ENCODE assay signal across 8 cellular contexts in genomic region chr1:1540817-1541628, GRCh38. TPM values are rescaled to one million over a fixed set of nuclear protein-coding genes. Genes with fewer than 3 reads are reported as not detected.
DNase-seq lines count a peak whose midpoint lies in the region; ATAC-seq and TF ChIP-seq lines count a peak whose summit lies in the region.

No MANE protein-coding gene starts in this region.

- H3K9me3 Mint-ChIP-seq in activated naive CD4-positive, alpha-beta T cell treated with anti-CD3 and anti-CD28 coated beads for 36 hours, result no peaks in the 10 kb centered on the region

- no peak for TF ChIP-seq CTCF in esophagus muscularis mucosa (IDR thresholded peaks at IDR 0.05)
- TF ChIP-seq CTCF in upper lobe of left lung (IDR thresholded peaks at IDR 0.05), result no peak

- H3K4me3 Mint-ChIP-seq in activated naive CD4-positive, alpha-beta T cell treated with anti-CD3 and anti-CD28 coated beads for 36 hours, result peak overlapping the region; percentile 27

- H3K9me3 ChIP-seq in esophagus muscularis mucosa (no peaks in the 10 kb centered on the region), muscle layer of colon (ENCODE audit: low read length) (no peaks in the 10 kb centered on the region), upper lobe of left lung (no peaks in the 10 kb centered on the region)

- no peaks in the 10 kb centered on the region for H3K27me3 ChIP-seq in esophagus muscularis mucosa
- H3K27me3 ChIP-seq in muscle layer of colon (ENCODE audit: control insufficient read depth in 1 of 2, insufficient read depth in 2 of 2, low read length in 2 of 2), result no peaks in the 10 kb centered on the region
- no peaks in the 10 kb centered on the region for H3K27me3 ChIP-seq in upper lobe of left lung

- intact Hi-C loops in activated naive CD4-positive, alpha-beta T cell treated with anti-CD3 and anti-CD28 coated beads for 36 hours (cut with micrococcal nuclease), result no loop called here
- intact Hi-C loops in esophagus muscularis mucosa (cut with DNase I), result no loop called here

- no peaks in the 10 kb centered on the region for H3K27me3 Mint-ChIP-seq in activated naive CD4-positive, alpha-beta T cell treated with anti-CD3 and anti-CD28 coated beads for 36 hours (ENCODE audit: low read depth)

- no peak overlapping the region for H3K27ac Mint-ChIP-seq in activated naive CD4-positive, alpha-beta T cell treated with anti-CD3 and anti-CD28 coated beads for 36 hours

- 81% methylated on average over 10 of the region's 53 CpGs for WGBS in esophagus muscularis mucosa
- 45 to 61% methylated on average over 20 to 29 of the region's 53 CpGs for WGBS in upper lobe of left lung, 2 donors

- TF ChIP-seq POLR2A in esophagus muscularis mucosa (IDR thresholded peaks at IDR 0.05; ENCODE audit: low read depth), result no peak
- TF ChIP-seq POLR2A in upper lobe of left lung (IDR thresholded peaks at IDR 0.05), result no peak

- H3K36me3 Mint-ChIP-seq in activated naive CD4-positive, alpha-beta T cell treated with anti-CD3 and anti-CD28 coated beads for 36 hours (ENCODE audit: low read depth), result peaks cover 1% of the 10 kb centered on the region

- H3K27ac ChIP-seq in esophagus muscularis mucosa (replicated peaks in 1 of 4), result peak overlapping the region; percentile 77 to 84 (median 81)
- peak overlapping the region; percentile 63 for H3K27ac ChIP-seq in muscle layer of colon (ENCODE audit: low read depth, low read length)
- peak overlapping the region; percentile 57 to 83 (median 61) for H3K27ac ChIP-seq in upper lobe of left lung

- ATAC-seq in upper lobe of left lung (ENCODE audit: low FRiP score in 2 of 2), result peak in 1 of 2 donors; percentile 52

- H3K4me1 Mint-ChIP-seq in activated naive CD4-positive, alpha-beta T cell treated with anti-CD3 and anti-CD28 coated beads for 36 hours (ENCODE audit: low read depth), result peaks cover 5% of the 10 kb centered on the region

- peak overlapping the region; percentile 74 to 85 (median 82) for H3K4me3 ChIP-seq in esophagus muscularis mucosa
- peak overlapping the region; percentile 49 to 80 for H3K4me3 ChIP-seq in muscle layer of colon (ENCODE audit: low read depth in 1 of 2, low read length in 2 of 2)
- peak overlapping the region; percentile 45 to 78 (median 68) for H3K4me3 ChIP-seq in upper lobe of left lung

- H3K4me1 ChIP-seq in esophagus muscularis mucosa (peaks cover 32 to 67% (median 46%) of the 10 kb centered on the region in 4 donors), muscle layer of colon (ENCODE audit: insufficient read depth, low read length) (peaks cover 11% of the 10 kb centered on the region), upper lobe of left lung (peaks cover 17 to 29% (median 18%) of the 10 kb centered on the region in 4 donors)

- DNase-seq in activated naive CD4-positive, alpha-beta T cell treated with anti-CD3 and anti-CD28 coated beads for 36 hours, result no peak
- DNase-seq in activated naive CD4-positive, alpha-beta T cell treated with Interleukin-2 at 50 U/mL for 16 hours, result no peak
- DNase-seq in esophagus muscularis mucosa (ENCODE audit: extremely low spot score) (no peak), upper lobe of left lung (peak in 1 of 2 donors; percentile 85), NCI-H1048 (lab: John Stamatoyannopoulos, UW) (no peak), H4 (ENCODE audit: low spot score) (no peak), NCI-H2029 treated with DMSO at 0.1 percent for 48 hours (lab: John Stamatoyannopoulos, UW) (no peak)

- H3K9ac ChIP-seq in muscle layer of colon (ENCODE audit: low read length), result no peak overlapping the region

- CTCF ChIA-PET in activated naive CD4-positive, alpha-beta T cell treated with anti-CD3 and anti-CD28 coated beads for 36 hours (lab: Charles Lee), result no interaction called here

- peaks cover 5 to 45% (median 34%) of the 10 kb centered on the region in 4 donors for H3K36me3 ChIP-seq in esophagus muscularis mucosa
- no peaks in the 10 kb centered on the region for H3K36me3 ChIP-seq in muscle layer of colon (ENCODE audit: insufficient read depth, low read length)
- peaks cover 0 to 33% (median 21%) of the 10 kb centered on the region in 4 donors for H3K36me3 ChIP-seq in upper lobe of left lung

- no peak for TF ChIP-seq EP300 in esophagus muscularis mucosa (IDR thresholded peaks at IDR 0.05)
- TF ChIP-seq EP300 in upper lobe of left lung (IDR thresholded peaks at IDR 0.05), result no peak

RNA-seq across cellular contexts. Expression of gene TMEM240, which starts 0.6 kb away (rescaled TPM):
- total RNA-seq in activated naive CD4-positive, alpha-beta T cell treated with anti-CD3 and anti-CD28 coated beads for 36 hours, result not detected
- total RNA-seq in esophagus muscularis mucosa, result 10 to 100 TPM in 2 of 4 donors, 1 to 10 TPM in 2; 8.7 to 22.1 (median 13.9) TPM
- total RNA-seq in upper lobe of left lung, result 1 to 10 TPM in 5 of 6 donors, not detected in 1; 1.8 to 3.6 (median 3.1) TPM
- not detected in 2 replicates for total RNA-seq in H4 (2014; rRNA removed; shearing (Covaris generic))

RNA-seq across cellular contexts. Expression of gene ATAD3A, which starts 29.1 kb away (rescaled TPM):
- total RNA-seq in activated naive CD4-positive, alpha-beta T cell treated with anti-CD3 and anti-CD28 coated beads for 36 hours, result 10 to 100 TPM; 39.4 to 41.0 TPM
- 10 to 100 TPM; 18.3 to 29.3 (median 25.2) TPM for total RNA-seq in esophagus muscularis mucosa
- 10 to 100 TPM; 18.5 to 31.9 (median 24.0) TPM for total RNA-seq in upper lobe of left lung
- 20.9 and 30.3 TPM in 2 replicates for total RNA-seq in H4 (2014; rRNA removed; shearing (Covaris generic))

RNA-seq across cellular contexts. Expression of gene SSU72, which starts 33.6 kb away (rescaled TPM):
- total RNA-seq in activated naive CD4-positive, alpha-beta T cell treated with anti-CD3 and anti-CD28 coated beads for 36 hours, result 10 to 100 TPM; 91.6 to 95.9 TPM
- 100 to 1,000 TPM in 2 of 4 donors, 10 to 100 TPM in 2; 78.7 to 134 (median 112) TPM for total RNA-seq in esophagus muscularis mucosa
- 100 to 1,000 TPM; 122 to 174 (median 146) TPM for total RNA-seq in upper lobe of left lung
- 83.4 and 130 TPM in 2 replicates for total RNA-seq in H4 (2014; rRNA removed; shearing (Covaris generic))

RNA-seq across cellular contexts. Expression of gene FNDC10, which starts 58.9 kb away (rescaled TPM):
- total RNA-seq in activated naive CD4-positive, alpha-beta T cell treated with anti-CD3 and anti-CD28 coated beads for 36 hours, result 1 to 10 TPM in 1 of 2 experiments, under 1 TPM in 1; 0.94 to 1.2 TPM
- total RNA-seq in esophagus muscularis mucosa (1 to 10 TPM in 1 of 4 donors, under 1 TPM in 2, not detected in 1; 0.50 to 1.9 (median 0.84) TPM), upper lobe of left lung (10 to 100 TPM in 4 of 6 donors, 1 to 10 TPM in 2; 8.7 to 21.0 (median 12.4) TPM)
- 0.85 and 1.2 TPM in 2 replicates for total RNA-seq in H4 (2014; rRNA removed; shearing (Covaris generic))
